Comparison of ENCODE assay signal across 24 cellular contexts in the genomic region with DNA sequence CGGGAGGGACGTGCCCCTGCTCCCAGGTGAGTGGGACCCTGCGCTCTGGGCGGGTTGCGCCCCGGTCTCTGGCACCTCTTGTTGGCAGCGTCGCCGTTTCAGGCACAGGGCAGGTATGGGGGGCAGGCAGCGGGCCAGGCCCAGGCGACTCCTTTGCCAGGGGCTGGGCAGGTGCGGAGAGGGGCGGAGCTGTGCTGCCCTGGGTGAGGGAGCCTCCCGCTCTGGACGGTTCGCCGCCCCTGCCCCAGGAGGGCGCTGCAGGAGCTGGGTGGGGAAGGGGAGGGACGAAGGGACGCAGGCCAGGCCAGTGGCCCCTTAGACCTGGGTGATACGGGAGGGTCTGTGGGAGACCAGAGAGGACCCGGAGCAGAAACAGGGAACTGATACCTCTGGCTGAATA.
"Had no signal": no experiment of that assay in that cellular context is flagged by ENCODE, and none has a peak within 500 bp of the region (broad histone marks: within the 10 kb centered on the region; RNA-seq: fewer than 3 reads in every experiment).

No MANE protein-coding gene starts in this region.

- H3K4me3 ChIP-seq: coronary artery, heart left ventricle, left lung, lower lobe of right lung, neural progenitor cell, ovary, right atrium auricular region, sigmoid colon, skin epidermis, stomach, thoracic aorta, transverse colon had no signal

- DNase-seq: effector CD4-positive, alpha-beta T cell; endodermal cell; erythroblast; heart left ventricle; hippocampal formation; islet precursor cell; lower lobe of right lung; mesenchymal stem cell; midbrain; nucleus accumbens; ovary; sigmoid colon; stimulated activated CD4-positive, alpha-beta T cell treated with anti-CD3 and anti-CD28 coated beads, Interleukin-2, amount 100 ng/mL, for 24 hours; stimulated activated naive CD4-positive, alpha-beta T cell; stomach; substantia nigra; transverse colon had no signal

- H3K4me1 ChIP-seq: heart left ventricle, left lung, lower lobe of right lung, neural progenitor cell, right atrium auricular region, sigmoid colon, stomach, transverse colon had no signal

- H3K9me3 ChIP-seq: lower lobe of right lung, ovary, right atrium auricular region, sigmoid colon, thoracic aorta, transverse colon had no signal

- H3K27ac ChIP-seq: coronary artery, heart left ventricle, left lung, lower lobe of right lung, neural progenitor cell, ovary, right atrium auricular region, sigmoid colon, skin epidermis, stomach, thoracic aorta, transverse colon had no signal

- H3K27me3 ChIP-seq: heart left ventricle, neural progenitor cell, ovary, right atrium auricular region, sigmoid colon, stomach, transverse colon had no signal

- H3K36me3 ChIP-seq: heart left ventricle, left lung, lower lobe of right lung, neural progenitor cell, ovary, right atrium auricular region, sigmoid colon, stomach, thoracic aorta, transverse colon had no signal

- ATAC-seq: heart left ventricle; left lung; lower lobe of right lung; natural killer cell treated with Interleukin-12 subunit alpha and Interleukin-12 subunit beta and Interleukin-15 and Interleukin-18, amount 100 ng/mL, for 72 hours had no signal
